Comparison of ENCODE assay signal across 21 cellular contexts in genomic region chr11:95723353-95723942, GRCh38.
"Had no signal": no experiment of that assay in that cellular context is flagged by ENCODE, and none has a peak within 500 bp of the region (broad histone marks: within the 10 kb centered on the region; RNA-seq: fewer than 3 reads in every experiment).

No MANE protein-coding gene starts in this region.

- H3K36me3 Mint-ChIP-seq: mesothelial cell of epicardium, natural killer cell, neural progenitor cell had no signal

- H3K36me3 ChIP-seq: esophagus muscularis mucosa, gastroesophageal sphincter, neural progenitor cell, ovary, right atrium auricular region, suprapubic skin, thyroid gland, upper lobe of right lung had no signal

- H3K9ac ChIP-seq: neural progenitor cell had no signal

- H3K27ac ChIP-seq: epithelial cell of prostate, esophagus muscularis mucosa, gastroesophageal sphincter, hepatocyte, neural progenitor cell, ovary, right atrium auricular region, suprapubic skin, thyroid gland, upper lobe of right lung had no signal

- DNase-seq: cerebellar nuclear complex; effector memory CD8-positive, alpha-beta T cell; foreskin fibroblast; glutamatergic neuron; natural killer cell; nucleus accumbens; ovary; stimulated activated CD4-positive, alpha-beta T cell treated with anti-CD3 and anti-CD28 coated beads, Interleukin-2, amount 100 ng/mL, for 48 hours; stimulated activated naive CD8-positive, alpha-beta T cell treated with anti-CD3 and anti-CD28 coated beads, Interleukin-15, Interleukin-2, amounts not matched to agents 100 U/mL and 50 U/mL, for 24 hours; thyroid gland; upper lobe of right lung had no signal

- H3K4me3 ChIP-seq: esophagus muscularis mucosa, gastroesophageal sphincter, hepatocyte, neural progenitor cell, ovary, right atrium auricular region, smooth muscle cell, suprapubic skin, thyroid gland, upper lobe of right lung had no signal

- ATAC-seq: effector memory CD8-positive, alpha-beta T cell; gastroesophageal sphincter; natural killer cell; stimulated activated naive CD8-positive, alpha-beta T cell treated with anti-CD3 and anti-CD28 coated beads, Interleukin-15, Interleukin-2, amounts not matched to agents 100 U/mL and 50 U/mL, for 24 hours; upper lobe of right lung had no signal

- H3K9me3 ChIP-seq: esophagus muscularis mucosa, gastroesophageal sphincter, ovary, right atrium auricular region, suprapubic skin, thyroid gland, upper lobe of right lung had no signal

- H3K27ac Mint-ChIP-seq: dendritic cell treated with granulocyte-macrophage colony-stimulating factor and Interleukin-4, amounts not matched to agents 40 ng/mL and 50 ng/mL, for 4 days; effector memory CD8-positive, alpha-beta T cell; mesothelial cell of epicardium; natural killer cell; neural progenitor cell had no signal

- H3K4me1 ChIP-seq: neural progenitor cell, right atrium auricular region, suprapubic skin, thyroid gland, upper lobe of right lung had no signal

- H3K9me3 Mint-ChIP-seq: dendritic cell treated with granulocyte-macrophage colony-stimulating factor and Interleukin-4, amounts not matched to agents 40 ng/mL and 50 ng/mL, for 4 days; effector memory CD8-positive, alpha-beta T cell; mesothelial cell of epicardium; natural killer cell; neural progenitor cell had no signal

- H3K27me3 ChIP-seq: esophagus muscularis mucosa, gastroesophageal sphincter, hepatocyte, neural progenitor cell, ovary, right atrium auricular region, suprapubic skin, thyroid gland, upper lobe of right lung had no signal

- H3K4me1 Mint-ChIP-seq: neural progenitor cell had no signal

- H3K4me3 Mint-ChIP-seq: dendritic cell treated with granulocyte-macrophage colony-stimulating factor and Interleukin-4, amounts not matched to agents 40 ng/mL and 50 ng/mL, for 4 days; effector memory CD8-positive, alpha-beta T cell; mesothelial cell of epicardium; natural killer cell; neural progenitor cell had no signal

- H3K27me3 Mint-ChIP-seq: dendritic cell treated with granulocyte-macrophage colony-stimulating factor and Interleukin-4, amounts not matched to agents 40 ng/mL and 50 ng/mL, for 4 days had no signal

- H3K79me2 ChIP-seq: hepatocyte had no signal

- H3K4me2 ChIP-seq: hepatocyte, neural progenitor cell, smooth muscle cell had no signal

- H2AFZ ChIP-seq: hepatocyte, neural progenitor cell had no signal
